18 cellular contexts compared by ENCODE assay signal in the genomic region with DNA sequence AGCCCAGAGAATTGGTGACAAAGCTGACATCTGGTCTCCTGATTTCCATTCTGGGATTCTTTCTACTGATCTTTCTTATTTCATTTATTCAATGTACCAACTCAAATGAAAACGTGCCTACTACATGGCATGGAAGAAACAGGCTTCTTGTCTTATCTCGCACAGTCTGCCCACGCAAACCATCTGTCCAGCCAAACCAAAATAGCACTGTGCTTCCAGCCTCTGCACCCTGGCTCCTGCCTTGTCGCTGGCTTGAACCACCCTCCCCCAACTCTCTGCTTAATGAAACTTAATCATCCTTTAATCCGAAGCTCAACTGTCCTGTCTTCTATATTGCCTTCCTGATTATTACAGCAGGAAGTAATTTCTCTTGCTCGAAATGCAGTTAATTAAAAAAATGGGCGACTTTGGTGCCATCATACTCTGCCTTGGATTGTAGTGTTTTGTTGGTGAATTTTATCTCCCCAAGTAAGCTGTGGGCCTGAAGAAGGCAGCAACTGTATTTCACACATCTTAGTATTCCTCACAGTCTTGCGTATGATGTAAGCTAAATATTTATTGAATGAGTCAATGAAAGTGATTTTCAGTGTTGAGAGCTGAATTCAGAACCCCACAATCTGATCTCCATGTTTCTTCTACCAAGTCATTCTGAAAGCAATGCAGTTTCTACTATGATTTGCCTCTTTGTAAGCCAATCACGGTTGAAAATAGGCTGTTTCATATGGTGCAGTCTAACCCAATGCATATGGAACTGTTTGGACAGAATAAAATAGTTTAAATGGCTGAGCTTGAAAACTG. TPM values are rescaled to one million over a fixed set of nuclear protein-coding genes. Genes with fewer than 3 reads are reported as not detected.
DNase-seq lines count a peak whose midpoint lies in the region; ATAC-seq, FAIRE-seq and TF ChIP-seq lines count a peak whose summit lies in the region.
"Had no signal": no experiment of that assay in that cellular context is flagged by ENCODE, and none has a peak within 500 bp of the region (broad histone marks: within the 10 kb centered on the region; RNA-seq: fewer than 3 reads in every experiment).

No MANE protein-coding gene starts in this region.

- RAD21 ChIA-PET in GM12878 (lab: Charles Lee; ENCODE audit: unreplicated experiment) = no interaction called here

- no peaks in the 10 kb centered on the region for H3K36me3 ChIP-seq in BJ (ENCODE audit: control insufficient read depth, insufficient read depth, low read length)
- no peaks in the 10 kb centered on the region for H3K36me3 ChIP-seq in IMR-90 (ENCODE audit: control insufficient read depth, insufficient read depth, low read length)
- no peaks in the 10 kb centered on the region for H3K36me3 ChIP-seq in GM12878 (ENCODE audit: control insufficient read depth in 2 of 2, insufficient read depth in 2 of 2, low read length in 1 of 2)
- H3K36me3 ChIP-seq in esophagus squamous epithelium = no peaks in the 10 kb centered on the region
- H3K36me3 ChIP-seq: BLaER1 treated with 17β-estradiol and CSF1 and Interleukin-3, amounts not matched to agents 10 nM and 100 nM; breast epithelium had no signal

- H3K79me1 ChIP-seq in IMR-90 (ENCODE audit: low read depth in 1 of 2, low read length in 2 of 2) = peaks cover 0 to 3% of the 10 kb centered on the region in 2 experiments; a peak in 1 of 4 replicates

- H3K79me2 ChIP-seq in GM12878 (ENCODE audit: control insufficient read depth, insufficient read depth, low read length) = no peaks in the 10 kb centered on the region

- H3K56ac ChIP-seq in IMR-90 (ENCODE audit: extremely low read depth, insufficient read depth, low read length) = no peak overlapping the region

- H3K27ac ChIP-seq in IMR-90 (ENCODE audit: insufficient read depth, low read length) = peak overlapping the region; percentile 64
- no peak overlapping the region for H3K27ac ChIP-seq in GM12878 (ENCODE audit: control insufficient read depth, insufficient read depth)
- no peak overlapping the region for H3K27ac ChIP-seq in esophagus squamous epithelium
- H3K27ac ChIP-seq: BLaER1 treated with 17β-estradiol and CSF1 and Interleukin-3, amounts not matched to agents 10 nM and 100 nM; breast epithelium; psoas muscle had no signal

- H4K8ac ChIP-seq in IMR-90 (ENCODE audit: low read depth in 2 of 2, low read length in 2 of 2) = peak overlapping the region in 1 of 2 experiments; percentile 66; a peak in 2 of 4 replicates

- peak overlapping the region; percentile 98 for H3K18ac ChIP-seq in IMR-90 (ENCODE audit: low read depth, low read length)

- TF ChIP-seq POLR2A in IMR-90 (IDR thresholded peaks at IDR 0.05; ENCODE audit: low read depth, low read length) (no peak), GM12878 (IDR thresholded peaks at IDR 0.05; ENCODE audit: low read depth, low read length) (no peak), esophagus squamous epithelium (IDR thresholded peaks at IDR 0.05) (no peak)

- peak; percentile 63 for DNase-seq in BJ (ENCODE audit: low read depth)
- DNase-seq in IMR-90 = peak; percentile 86
- no peak for DNase-seq in GM12878 (ENCODE audit: low read depth, low spot score)
- DNase-seq in middle frontal gyrus (ENCODE audit: extremely low spot score, low spot score) = peak; percentile 44
- DNase-seq in GM13977 (ENCODE audit: low spot score) = no peak
- DNase-seq in NAMALWA (ENCODE audit: low spot score) = no peak
- no peak for DNase-seq in esophagus squamous epithelium (lab: John Stamatoyannopoulos, UW)
- DNase-seq in SIG-M5 (lab: John Stamatoyannopoulos, UW) = no peak
- DNase-seq: activated CD4-positive, alpha-beta T cell treated with anti-CD3 and anti-CD28 coated beads, Interleukin-2, amount 50 U/mL, for 4 hours; activated effector memory CD4-positive, alpha-beta T cell treated with anti-CD3 and anti-CD28 coated beads, Interleukin-2, amount 50 U/mL, for 16 hours; NCI-H2029 treated with DMSO at 0.1 percent for 48 hours; psoas muscle; stimulated activated CD4-positive, alpha-beta T cell treated with anti-CD3 and anti-CD28 coated beads, Interleukin-4, amount 100 ng/mL, for 1 hour; stimulated activated naive CD4-positive, alpha-beta T cell had no signal

- intact Hi-C loops in IMR-90 (cut with micrococcal nuclease) = no loop called here
- intact Hi-C loops in GM12878 (cut with micrococcal nuclease; ENCODE audit: unreplicated experiment) = loop anchor here (5.0 kb wide), 1 partner anchor 107 kb away; no protein-coding TSS in a partner anchor
- intact Hi-C loops in esophagus squamous epithelium (cut with DNase I) = no loop called here

- peak overlapping the region; percentile 85 for H2BK5ac ChIP-seq in IMR-90 (ENCODE audit: low read depth, low read length, poor library complexity, severe bottlenecking)

- H3K14ac ChIP-seq in IMR-90 (replicated peaks; ENCODE audit: low read depth, low read length) = peak overlapping the region; percentile 40; the same call in 1 of the 2 replicates

- TF ChIP-seq RAD21 in IMR-90 (IDR thresholded peaks at IDR 0.05; ENCODE audit: low read length) = no peak
- TF ChIP-seq RAD21 in GM12878 (IDR thresholded peaks at IDR 0.05; ENCODE audit: insufficient read depth, low read depth, low read length) = no peak

- H2BK20ac ChIP-seq in IMR-90 (ENCODE audit: low read depth, low read length) = peak overlapping the region; percentile 74

- TF ChIP-seq CTCF in BJ (IDR thresholded peaks at IDR 0.05; ENCODE audit: insufficient read depth, low read depth, low read length) (0 out of 2 replicates have a peak, but pooled peaks have one; percentile 3), IMR-90 (conservative IDR thresholded peaks at IDR 0.05; ENCODE audit: low read depth, low read length) (no peak), GM12878 (IDR thresholded peaks at IDR 0.05 in 2 of 3, conservative IDR thresholded peaks at IDR 0.05 in 1 of 3; ENCODE audit: control insufficient read depth in 2 of 3, extremely low read depth in 1 of 3, insufficient read depth in 1 of 3, low read depth in 3 of 3, low read length in 3 of 3) (no peak), GM13977 (IDR thresholded peaks at IDR 0.05; ENCODE audit: extremely low read depth, insufficient read depth, missing control alignments) (no peak), esophagus squamous epithelium (IDR thresholded peaks at IDR 0.05) (no peak)

- BruUV-seq in IMR-90 (replicated peaks; lab: Mats Ljungman, UMichigan) (no TSS peak), GM12878 (replicated peaks; lab: Mats Ljungman, UMichigan) (no TSS peak)

- peak overlapping the region; percentile 75 for H3K4ac ChIP-seq in IMR-90 (ENCODE audit: low read depth, low read length)

- peak overlapping the region; percentile 62; the same call in 2 of the 3 replicates for H2BK15ac ChIP-seq in IMR-90 (ENCODE audit: low read depth, low read length)

- peak; percentile 65 for FAIRE-seq in GM12878 (lab: Jason Lieb, UNC)
- FAIRE-seq: endothelial cell of umbilical vein, G401.6 had no signal

- CTCF ChIA-PET in BJ (lab: Yijun Ruan, JAX) (interaction anchor here (1.0 to 1.7 kb wide), 2 partner anchors 9 to 106 kb away, joined by 3 to 4 read pairs; no protein-coding TSS in a partner anchor), IMR-90 (lab: Yijun Ruan, JAX) (interaction anchor here (0.5 to 1.1 kb wide), 3 partner anchors 13 to 45 kb away, joined by 3 to 5 read pairs (median 3); no protein-coding TSS in a partner anchor), GM12878 (lab: Yijun Ruan, JAX) (interaction anchor here (1.0 to 1.7 kb wide), 3 partner anchors 20 to 217 kb away, joined by 3 to 5 read pairs (median 4); no protein-coding TSS in a partner anchor)

- 0 out of 2 replicates have a peak, but pooled peaks cover 2% of the 10 kb centered on the region for H3K9me1 ChIP-seq in IMR-90 (ENCODE audit: insufficient read depth, low read length)

- 93% methylated on average over 3 of the region's 9 CpGs; no CpG with 5 or more reads in 1 of the 2 experiments for WGBS in IMR-90 (ENCODE audit: extremely low coverage in 2 of 2, insufficient read length in 1 of 2), 2 experiments
- WGBS in GM12878 (ENCODE audit: insufficient coverage, insufficient replicate concordance, low lambda C conversion rate, missing lambda C conversion rate) = 51% methylated on average over 9 of the region's 9 CpGs
- 75 to 79% methylated on average over 9 of the region's 9 CpGs for WGBS in esophagus squamous epithelium, 2 donors

- ATAC-seq in IMR-90 (ENCODE audit: low read depth) = peak; percentile 81
- ATAC-seq in GM12878 = no peak
- ATAC-seq: psoas muscle had no signal

- peak overlapping the region; percentile 20; the same call in 1 of the 2 replicates for H3K23ac ChIP-seq in IMR-90 (ENCODE audit: low read depth, low read length)

- H4K20me1 ChIP-seq in IMR-90 (ENCODE audit: insufficient read depth, low read length) = no peaks in the 10 kb centered on the region
- no peaks in the 10 kb centered on the region for H4K20me1 ChIP-seq in GM12878 (ENCODE audit: control insufficient read depth, insufficient read depth)
- H4K20me1 ChIP-seq: BLaER1 treated with 17β-estradiol and CSF1 and Interleukin-3, amounts not matched to agents 10 nM and 100 nM had no signal

- TF ChIP-seq EP300 in GM12878 (IDR thresholded peaks at IDR 0.05; ENCODE audit: borderline replicate concordance in 1 of 2, control insufficient read depth in 1 of 2, low read depth in 2 of 2, low read length in 2 of 2) = no peak

- SMC1A ChIA-PET in GM12878 (lab: Charles Lee; ENCODE audit: uncharacterized antibody, unreplicated experiment) = interaction anchor here (1.0 kb wide), 1 partner anchor 19 kb away, joined by 3 read pairs; no protein-coding TSS in a partner anchor

- peak overlapping the region; percentile 95 for H4K5ac ChIP-seq in IMR-90 (ENCODE audit: low read depth, low read length)

- H3K27me3 ChIP-seq in BJ (ENCODE audit: control insufficient read depth, insufficient read depth, low read length) (no peaks in the 10 kb centered on the region), IMR-90 (ENCODE audit: control insufficient read depth, insufficient read depth, low read length) (no peaks in the 10 kb centered on the region), GM12878 (replicated peaks in 1 of 2; ENCODE audit: control insufficient read depth in 2 of 2, insufficient read depth in 2 of 2, low read length in 1 of 2) (peaks cover 0 to 4% of the 10 kb centered on the region in 2 experiments; a peak in 1 of 4 replicates), esophagus squamous epithelium (peaks cover 0 to 14% (median 0%) of the 10 kb centered on the region in 4 donors)
- H3K27me3 ChIP-seq: BLaER1 treated with 17β-estradiol and CSF1 and Interleukin-3, amounts not matched to agents 10 nM and 100 nM; breast epithelium had no signal

- peaks cover 24% of the 10 kb centered on the region for H3K4me1 ChIP-seq in IMR-90 (ENCODE audit: control insufficient read depth, insufficient read depth, low read length)
- no peaks in the 10 kb centered on the region for H3K4me1 ChIP-seq in GM12878 (ENCODE audit: control insufficient read depth, insufficient read depth, low read length)
- peaks cover 0 to 23% (median 0%) of the 10 kb centered on the region in 3 donors for H3K4me1 ChIP-seq in esophagus squamous epithelium
- H3K4me1 ChIP-seq: BLaER1 treated with 17β-estradiol and CSF1 and Interleukin-3, amounts not matched to agents 10 nM and 100 nM; breast epithelium; psoas muscle had no signal

- POLR2A ChIA-PET in BJ (lab: Charles Lee) (no interaction called here), IMR-90 (lab: Charles Lee; ENCODE audit: unreplicated experiment) (no interaction called here), GM12878 (lab: Charles Lee) (no interaction called here)

- no peak overlapping the region for H3K9ac ChIP-seq in IMR-90 (ENCODE audit: low read depth, low read length)
- H3K9ac ChIP-seq in GM12878 (ENCODE audit: control insufficient read depth, insufficient read depth, low read length) = no peak overlapping the region
- H3K9ac ChIP-seq: BLaER1 treated with 17β-estradiol and CSF1 and Interleukin-3, amounts not matched to agents 10 nM and 100 nM had no signal

- dilution Hi-C loops in IMR-90 (cut with HindIII; ENCODE audit: low sequenced_read_pairs, unreplicated experiment) = no loop called here

- peak overlapping the region; percentile 63 for H4K91ac ChIP-seq in IMR-90 (ENCODE audit: insufficient read depth, low read depth, low read length)

- no peak overlapping the region for H2AK9ac ChIP-seq in IMR-90 (replicated peaks; ENCODE audit: low read depth, low read length, poor library complexity)

- no peaks in the 10 kb centered on the region; the same call in 1 of the 2 replicates for H3K9me3 ChIP-seq in IMR-90 (ENCODE audit: control insufficient read depth, insufficient read depth, low read length)
- H3K9me3 ChIP-seq in GM12878 (replicated peaks; ENCODE audit: control insufficient read depth, insufficient read depth, low read length) = no peaks in the 10 kb centered on the region; the same call in 2 of the 3 replicates
- peaks cover 0 to 1% (median 0%) of the 10 kb centered on the region in 3 donors for H3K9me3 ChIP-seq in esophagus squamous epithelium
- H3K9me3 ChIP-seq: psoas muscle had no signal

- in situ Hi-C loops in IMR-90 (cut with MboI; ENCODE audit: low sequenced_read_pairs) (no loop called here), GM12878 (cut with MboI) (no loop called here), GM13977 (cut with MboI; ENCODE audit: low pct_unique_long_range_greater_than_20kb, low sequenced_read_pairs, unreplicated experiment) (no loop called here)

- H2BK120ac ChIP-seq in IMR-90 (ENCODE audit: low read depth, low read length) = peak overlapping the region; percentile 72

- H3K4me3 ChIP-seq in BJ (ENCODE audit: low read depth, low read length) (no peak overlapping the region), IMR-90 (ENCODE audit: insufficient read depth, low read depth, low read length) (no peak overlapping the region), GM12878 (no peak overlapping the region), esophagus squamous epithelium (no peak overlapping the region)
- H3K4me3 ChIP-seq: BLaER1 treated with 17β-estradiol and CSF1 and Interleukin-3, amounts not matched to agents 10 nM and 100 nM; breast epithelium; psoas muscle had no signal

- no peak overlapping the region for H2AFZ ChIP-seq in IMR-90 (replicated peaks; ENCODE audit: low read length, poor library complexity)
- H2AFZ ChIP-seq in GM12878 (ENCODE audit: control insufficient read depth, low read depth, low read length) = no peak overlapping the region

- peak overlapping the region; percentile 72 for H2AK5ac ChIP-seq in IMR-90 (ENCODE audit: low read depth, low read length)

- peak overlapping the region; percentile 33; the same call in 1 of the 2 replicates for H3K4me2 ChIP-seq in IMR-90 (ENCODE audit: low read depth, low read length)
- no peak overlapping the region for H3K4me2 ChIP-seq in GM12878 (ENCODE audit: control insufficient read depth, insufficient read depth)
- H3K4me2 ChIP-seq: BLaER1 treated with 17β-estradiol and CSF1 and Interleukin-3, amounts not matched to agents 10 nM and 100 nM had no signal

RNA-seq across cellular contexts. Expression of gene SOCS5, which starts 28.9 kb away (rescaled TPM):
- 74.1 and 128 TPM in 2 replicates for polyA plus RNA-seq in BJ (2011; rRNA removed)
- polyA minus RNA-seq in BJ (2011; rRNA and poly(A)+ RNA removed) = 145 and 165 TPM in 2 replicates
- 169 and 222 TPM in 2 replicates for total RNA-seq in IMR-90 (2012; rRNA removed)
- polyA plus RNA-seq in IMR-90 (2012; rRNA removed) = 37.5 and 38.4 TPM in 2 replicates
- polyA plus RNA-seq in IMR-90 (2012; cell fraction: cytosol; rRNA removed) = 11.7 and 18.8 TPM in 2 replicates
- 12.5 and 48.7 TPM in 2 replicates for polyA plus RNA-seq in IMR-90 (2012; cell fraction: nucleus; rRNA removed; ENCODE audit: low replicate concordance)
- 29.5 and 30.1 TPM in 2 replicates for total RNA-seq in GM12878 (2013; cell fraction: nucleolus; rRNA removed)
- 4.4 and 4.7 TPM in 2 replicates for total RNA-seq in GM12878 (2014; rRNA removed)
- total RNA-seq in GM12878 (2014; rRNA removed; fragmentation: Illumina TruSeq; extraction: Trizol) = 4.2 and 5.1 TPM in 2 replicates
- 4.8 and 5.6 TPM in 2 replicates for total RNA-seq in GM12878 (2021)
- polyA plus RNA-seq in GM12878 (2011; ENCODE audit: low read depth) = 2.2 TPM
- polyA plus RNA-seq in GM12878 (2011; rRNA removed) = 9.3 and 13.4 TPM in 2 replicates
- 4.1 and 5.2 TPM in 2 replicates for polyA plus RNA-seq in GM12878 (2011; cell fraction: cytosol; rRNA removed)
- 5.7 and 6.6 TPM in 2 replicates for polyA plus RNA-seq in GM12878 (2011; cell fraction: nucleus; rRNA removed)
- polyA plus RNA-seq in GM12878 (2012) = 3.3 and 4.2 TPM in 2 replicates
- 5.1 and 6.2 TPM in 2 replicates for polyA plus RNA-seq in GM12878 (2014; fragmentation: Illumina TruSeq; extraction: Trizol)
- polyA plus RNA-seq in GM12878 (2014; fragmentation: Nextera tagmentation; extraction: Ambion mirVana) = 1 to 10 TPM in 1 of 2 experiments, under 1 TPM in 1; 0.82 to 1.6 TPM
- 3.1 and 3.6 TPM in 2 replicates for polyA plus RNA-seq in GM12878 (2014; rRNA removed)
- 1 to 10 TPM in 1 of 2 experiments, under 1 TPM in 1; 0.64 to 1.8 TPM for polyA plus RNA-seq in GM12878 (2016; fragmentation: Nextera tagmentation; extraction: Ambion mirVana)
- polyA minus RNA-seq in GM12878 (2011; rRNA and poly(A)+ RNA removed) = 13.7 and 15.1 TPM in 2 replicates
- 2.8 and 3.7 TPM in 2 replicates for polyA minus RNA-seq in GM12878 (2011; cell fraction: cytosol; rRNA and poly(A)+ RNA removed)
- 8.3 and 10.7 TPM in 2 replicates for polyA minus RNA-seq in GM12878 (2011; cell fraction: nucleus; rRNA and poly(A)+ RNA removed)
- 10 to 100 TPM in 3 of 4 donors, 1 to 10 TPM in 1; 8.9 to 23.3 (median 11.1) TPM for total RNA-seq in esophagus squamous epithelium

RNA-seq across cellular contexts. Expression of gene CRIPT, which starts 53.2 kb away (rescaled TPM):
- polyA plus RNA-seq in BJ (2011; rRNA removed) (3.4 and 10.4 TPM in 2 replicates), IMR-90 (2012; rRNA removed) (5.1 and 6.3 TPM in 2 replicates), GM12878 (2011; rRNA removed) (12.7 and 21.2 TPM in 2 replicates), GM12878 (2014; fragmentation: Illumina TruSeq; extraction: Trizol) (9.4 and 12.2 TPM in 2 replicates), GM12878 (2014; fragmentation: Nextera tagmentation; extraction: Ambion mirVana) (10 to 100 TPM; 27.2 to 31.1 TPM), GM12878 (2014; rRNA removed) (3.6 and 6.2 TPM in 2 replicates), GM12878 (2016; fragmentation: Nextera tagmentation; extraction: Ambion mirVana) (10 to 100 TPM; 18.8 to 22.0 TPM)
- 4.9 and 6.5 TPM in 2 replicates for polyA minus RNA-seq in BJ (2011; rRNA and poly(A)+ RNA removed)
- total RNA-seq in IMR-90 (2012; rRNA removed) (4.5 and 18.3 TPM in 2 replicates), GM12878 (2014; rRNA removed) (5.3 and 8.4 TPM in 2 replicates), GM12878 (2014; rRNA removed; fragmentation: Illumina TruSeq; extraction: Trizol) (7.3 and 8.4 TPM in 2 replicates), GM12878 (2021) (6.9 and 7.3 TPM in 2 replicates), esophagus squamous epithelium (10 to 100 TPM in 2 of 4 donors, 1 to 10 TPM in 2; 4.0 to 14.5 (median 11.2) TPM)
- 0.53 and 0.99 TPM in 2 replicates for polyA plus RNA-seq in IMR-90 (2012; cell fraction: cytosol; rRNA removed)
- polyA plus RNA-seq in IMR-90 (2012; cell fraction: nucleus; rRNA removed; ENCODE audit: low replicate concordance) = 0.17 and 2.4 TPM in 2 replicates
- 24.2 and 26.8 TPM in 2 replicates for total RNA-seq in GM12878 (2013; cell fraction: nucleolus; rRNA removed)
- polyA plus RNA-seq in GM12878 (2011; ENCODE audit: low read depth) = 7.3 TPM
- 2.6 and 4.1 TPM in 2 replicates for polyA plus RNA-seq in GM12878 (2011; cell fraction: cytosol; rRNA removed)
- polyA plus RNA-seq in GM12878 (2011; cell fraction: nucleus; rRNA removed) = 3.7 and 4.0 TPM in 2 replicates
- polyA plus RNA-seq in GM12878 (2012) = 8.1 and 11.8 TPM in 2 replicates
- 3.3 and 3.9 TPM in 2 replicates for polyA minus RNA-seq in GM12878 (2011; rRNA and poly(A)+ RNA removed)
- polyA minus RNA-seq in GM12878 (2011; cell fraction: cytosol; rRNA and poly(A)+ RNA removed) = 1.0 and 2.1 TPM in 2 replicates
- polyA minus RNA-seq in GM12878 (2011; cell fraction: nucleus; rRNA and poly(A)+ RNA removed) = 4.4 and 6.9 TPM in 2 replicates

RNA-seq across cellular contexts. Expression of gene PIGF, which starts 53.4 kb away (rescaled TPM):
- 18.3 and 32.7 TPM in 2 replicates for polyA plus RNA-seq in BJ (2011; rRNA removed)
- 8.6 and 9.2 TPM in 2 replicates for polyA minus RNA-seq in BJ (2011; rRNA and poly(A)+ RNA removed)
- 21.3 and 36.1 TPM in 2 replicates for total RNA-seq in IMR-90 (2012; rRNA removed)
- polyA plus RNA-seq in IMR-90 (2012; rRNA removed) = 19.0 and 22.7 TPM in 2 replicates
- 4.8 and 11.2 TPM in 2 replicates for polyA plus RNA-seq in IMR-90 (2012; cell fraction: cytosol; rRNA removed)
- 3.0 and 25.7 TPM in 2 replicates for polyA plus RNA-seq in IMR-90 (2012; cell fraction: nucleus; rRNA removed; ENCODE audit: low replicate concordance)
- total RNA-seq in GM12878 (2013; cell fraction: nucleolus; rRNA removed) = 113 and 119 TPM in 2 replicates
- 17.5 and 26.9 TPM in 2 replicates for total RNA-seq in GM12878 (2014; rRNA removed)
- 18.8 and 21.1 TPM in 2 replicates for total RNA-seq in GM12878 (2014; rRNA removed; fragmentation: Illumina TruSeq; extraction: Trizol)
- 19.7 and 19.8 TPM in 2 replicates for total RNA-seq in GM12878 (2021)
- 16.5 TPM for polyA plus RNA-seq in GM12878 (2011; ENCODE audit: low read depth)
- 65.3 and 88.6 TPM in 2 replicates for polyA plus RNA-seq in GM12878 (2011; rRNA removed)
- polyA plus RNA-seq in GM12878 (2011; cell fraction: cytosol; rRNA removed) = 23.4 and 24.3 TPM in 2 replicates
- 39.6 and 44.4 TPM in 2 replicates for polyA plus RNA-seq in GM12878 (2011; cell fraction: nucleus; rRNA removed)
- polyA plus RNA-seq in GM12878 (2012) = 18.8 and 28.7 TPM in 2 replicates
- 21.5 and 27.7 TPM in 2 replicates for polyA plus RNA-seq in GM12878 (2014; fragmentation: Illumina TruSeq; extraction: Trizol)
- polyA plus RNA-seq in GM12878 (2014; fragmentation: Nextera tagmentation; extraction: Ambion mirVana) = 10 to 100 TPM; 71.6 to 84.1 TPM
- polyA plus RNA-seq in GM12878 (2014; rRNA removed) = 16.4 and 24.2 TPM in 2 replicates
- 10 to 100 TPM; 58.5 to 63.5 TPM for polyA plus RNA-seq in GM12878 (2016; fragmentation: Nextera tagmentation; extraction: Ambion mirVana)
- 24.1 and 34.1 TPM in 2 replicates for polyA minus RNA-seq in GM12878 (2011; rRNA and poly(A)+ RNA removed)
- polyA minus RNA-seq in GM12878 (2011; cell fraction: cytosol; rRNA and poly(A)+ RNA removed) = 12.8 and 16.2 TPM in 2 replicates
- 42.1 and 60.4 TPM in 2 replicates for polyA minus RNA-seq in GM12878 (2011; cell fraction: nucleus; rRNA and poly(A)+ RNA removed)
- 10 to 100 TPM in 3 of 4 donors, 1 to 10 TPM in 1; 9.2 to 17.7 (median 13.2) TPM for total RNA-seq in esophagus squamous epithelium

Comparison
In these comparisons a context has a peak if more than half of its experiments do, and no peak if none do; other contexts are left out.
1. DNase-seq: peak in BJ (single experiment), IMR-90 (single experiment) and middle frontal gyrus (single experiment); none in GM12878 (single experiment), GM13977 (single experiment), NAMALWA (single experiment), esophagus squamous epithelium (single experiment) and SIG-M5 (single experiment).